2 cellular contexts compared by ENCODE assay signal in the genomic region with DNA sequence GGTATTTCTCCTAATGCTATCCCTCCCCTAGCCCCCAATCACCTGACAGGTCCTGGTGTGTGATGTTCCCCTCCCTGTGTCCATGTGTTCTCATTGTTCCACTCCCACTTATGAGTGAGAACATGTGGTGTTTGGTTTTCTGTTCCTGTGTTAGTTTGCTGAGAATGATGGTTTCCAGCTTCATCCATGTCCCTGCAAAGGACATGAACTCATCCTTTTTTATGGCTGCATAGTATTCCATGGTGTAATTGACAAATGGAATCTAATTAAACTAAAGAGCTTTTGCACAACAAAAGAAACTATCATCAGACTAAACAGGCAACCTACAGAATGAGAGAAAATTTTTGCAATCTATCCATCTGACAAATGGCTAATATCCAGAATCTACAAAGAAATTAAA.
DNase-seq lines count a peak whose midpoint lies in the region; ATAC-seq, FAIRE-seq and TF ChIP-seq lines count a peak whose summit lies in the region.
"Not testable (repeated sequence)": the region's sequence is repeated elsewhere in the genome, so short reads cannot be mapped to it uniquely, and the experiment has no call there.

No MANE protein-coding gene starts in this region.

- H3K9me3 ChIP-seq in HEK293 (ENCODE audit: control insufficient read depth, insufficient read depth, low read depth, low read length); K562 (replicated peaks; ENCODE audit: control insufficient read depth, insufficient read depth, low read depth, low read length): not testable (repeated sequence)

- not testable (repeated sequence) for H3K27ac ChIP-seq in HEK293 (ENCODE audit: extremely low read depth, low read depth, low read length); K562 (ENCODE audit: extremely low read depth, low read depth, low read length)

- POLR2A ChIA-PET in HEK293 (lab: Yijun Ruan, JAX); K562 (lab: Yijun Ruan, JAX): not testable (repeated sequence)

- not testable (repeated sequence) for H3K4me3 ChIP-seq in HEK293 (ENCODE audit: low read depth, low read length); K562

- H3K9ac ChIP-seq in K562 (ENCODE audit: insufficient read depth in 1 of 2, low read depth in 2 of 2, low read length in 2 of 2): not testable (repeated sequence)

- intact Hi-C loops in K562 (cut with micrococcal nuclease): not testable (repeated sequence)

- not testable (repeated sequence) for FAIRE-seq in K562 (lab: Jason Lieb, UNC)

- TF ChIP-seq CTCF in HEK293 (tag by site-specific recombination; IDR thresholded peaks at IDR 0.05); K562 (IDR thresholded peaks at IDR 0.05 in 2 of 3, conservative IDR thresholded peaks at IDR 0.05 in 1 of 3; ENCODE audit: insufficient read depth in 2 of 3, low read depth in 1 of 3, low read length in 3 of 3): not testable (repeated sequence)

- not testable (repeated sequence) for TF ChIP-seq EP300 in K562 (IDR thresholded peaks at IDR 0.05; ENCODE audit: low read length)

- DNase-seq in K562 (ENCODE audit: extremely low read depth in 1 of 4, low spot score in 3 of 4): not testable (repeated sequence)

- H3K4me2 ChIP-seq in K562 (ENCODE audit: insufficient read depth, low read length): not testable (repeated sequence)

- H3K79me2 ChIP-seq in K562 (ENCODE audit: control insufficient read depth, insufficient read depth, low read length): not testable (repeated sequence)

- H3K27me3 ChIP-seq in K562 (ENCODE audit: control insufficient read depth in 2 of 2, insufficient read depth in 2 of 2, low read length in 2 of 2): not testable (repeated sequence)

- not testable (repeated sequence) for H4K20me1 ChIP-seq in K562 (replicated peaks; ENCODE audit: control insufficient read depth, insufficient read depth, low read length)

- not testable (repeated sequence) for BruUV-seq in K562 (replicated peaks; lab: Mats Ljungman, UMichigan)

- not testable (repeated sequence) for H3K4me1 ChIP-seq in HEK293 (ENCODE audit: control insufficient read depth, insufficient read depth, low read length); K562 (replicated peaks in 1 of 2; ENCODE audit: control insufficient read depth in 2 of 2, insufficient read depth in 2 of 2, low read length in 2 of 2)

- not testable (repeated sequence) for TF ChIP-seq POLR2A in K562 (conservative IDR thresholded peaks at IDR 0.05)

- H3K36me3 ChIP-seq in HEK293 (ENCODE audit: control insufficient read depth in 2 of 2, insufficient read depth in 1 of 2, low read length in 2 of 2); K562 (ENCODE audit: control insufficient read depth, insufficient read depth, low read length): not testable (repeated sequence)

- CTCF ChIA-PET in HEK293 (lab: Yijun Ruan, JAX); K562 (lab: Yijun Ruan, JAX; ENCODE audit: low intra/inter-chr PET ratio): not testable (repeated sequence)

- ATAC-seq in K562: not testable (repeated sequence)

- H2AFZ ChIP-seq in K562 (ENCODE audit: low read depth, low read length): not testable (repeated sequence)

- in situ Hi-C loops in K562 (cut with MboI): not testable (repeated sequence)

- TF ChIP-seq RAD21 in K562 (CRISPR knock-in tag; conservative IDR thresholded peaks at IDR 0.05 in 1 of 2, IDR thresholded peaks at IDR 0.05 in 1 of 2): not testable (repeated sequence)

- not testable (repeated sequence) for H3K9me1 ChIP-seq in K562 (ENCODE audit: control insufficient read depth, insufficient read depth, low read length)

TF ChIP-seq in HEK293, 187 proteins besides CTCF, POLR2A, EP300 and RAD21:
- TF ChIP-seq ZNF146 (tag by site-specific recombination; IDR thresholded peaks at IDR 0.05) (peak; percentile 94), ZNF280D (tag by site-specific recombination; IDR thresholded peaks at IDR 0.05) (peak; percentile 69; the same call in 1 of the 2 replicates)
TF ChIP-seq in HEK293: peak in this region for 2; not testable (repeated sequence) for 185.

TF ChIP-seq in K562, 482 proteins besides CTCF, POLR2A, EP300 and RAD21:
- TF ChIP-seq RBM25 (IDR thresholded peaks at IDR 0.05; ENCODE audit: low read depth, low read length, severe bottlenecking): peak; percentile 7
TF ChIP-seq in K562: peak in this region for 1; not testable (repeated sequence) for 481.
